8 cellular contexts compared by ENCODE assay signal in the genomic region with DNA sequence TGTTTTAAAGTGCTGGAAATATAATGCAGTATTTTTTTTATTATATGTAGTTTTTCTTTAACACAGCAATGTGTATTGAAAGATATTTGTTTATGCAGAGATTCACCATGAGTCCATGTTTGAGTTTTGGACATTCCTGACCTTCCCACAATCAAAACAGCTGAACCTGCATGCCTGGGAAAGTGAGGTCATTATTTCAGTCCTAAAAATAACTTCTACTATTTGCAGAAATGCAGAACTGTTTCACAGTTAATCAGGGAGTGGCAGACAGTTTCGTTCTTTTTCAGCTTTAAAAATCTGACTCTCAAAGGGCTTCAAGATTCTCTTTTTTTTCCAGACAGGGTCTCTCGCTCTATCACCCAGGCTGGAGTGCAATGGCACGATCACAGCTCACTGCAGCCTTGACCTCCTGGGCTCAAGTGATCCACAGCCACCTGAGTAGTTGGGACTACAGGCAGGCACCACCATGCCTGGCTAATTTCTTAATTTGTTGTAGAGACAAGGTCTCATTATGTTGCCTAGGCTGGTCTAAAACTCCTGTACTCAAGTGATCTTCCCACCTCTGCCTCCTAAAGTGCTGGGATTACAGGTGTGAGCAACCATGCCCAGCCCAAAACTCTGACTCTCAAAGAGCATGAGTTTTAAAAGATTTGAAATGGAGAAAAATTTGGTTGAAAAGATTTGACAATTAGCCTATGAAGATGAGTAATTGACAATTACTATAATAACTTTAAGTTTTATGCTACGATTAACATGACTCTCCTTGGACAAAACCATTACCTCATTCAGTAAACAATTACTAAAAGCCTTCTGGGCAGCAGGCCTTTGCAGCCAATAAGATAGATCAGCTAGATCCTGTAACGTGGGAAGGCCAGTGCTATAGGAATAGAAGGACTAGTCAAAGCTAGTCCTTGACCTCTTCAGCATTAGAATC. TPM values are rescaled to one million over a fixed set of nuclear protein-coding genes. Genes with fewer than 3 reads are reported as not detected.
A peak's percentile ranks its signal among the peaks of the same experiment; 100 is the strongest.
DNase-seq lines count a peak whose midpoint lies in the region; ATAC-seq and TF ChIP-seq lines count a peak whose summit lies in the region.

No MANE protein-coding gene starts in this region.

- TF ChIP-seq CTCF in WI38 (IDR thresholded peaks at IDR 0.05; ENCODE audit: low read depth, low read length): no peak
- no peak for TF ChIP-seq CTCF in right atrium auricular region (IDR thresholded peaks at IDR 0.05)
- TF ChIP-seq CTCF in thoracic aorta (IDR thresholded peaks at IDR 0.05): no peak

- H3K27me3 Mint-ChIP-seq in activated CD4-positive, alpha-beta T cell treated with anti-CD3 and anti-CD28 coated beads, Interleukin-2, amount 10 ng/mL, durations not matched to agents 24 days and 14 days: no peaks in the 10 kb centered on the region

- H3K4me3 ChIP-seq in WI38 (ENCODE audit: low read depth, low read length): 0 out of 2 replicates have a peak overlapping the region, but pooled peaks have one; percentile 21
- H3K4me3 ChIP-seq in right atrium auricular region: peak overlapping the region in 1 of 2 donors; percentile 50
- H3K4me3 ChIP-seq in thoracic aorta: peak overlapping the region; percentile 42

- ATAC-seq in thoracic aorta (ENCODE audit: insufficient number of reproducible peaks, low FRiP score, low read depth) (peak; percentile 40), GM18498 (IDR thresholded peaks at IDR 0.05; ENCODE audit: unreplicated experiment) (no peak), GM21390 (IDR thresholded peaks at IDR 0.05; ENCODE audit: unreplicated experiment) (no peak), GM21447 (IDR thresholded peaks at IDR 0.05; ENCODE audit: unreplicated experiment) (no peak)

- peaks cover 58% of the 10 kb centered on the region for H3K36me3 Mint-ChIP-seq in activated CD4-positive, alpha-beta T cell treated with anti-CD3 and anti-CD28 coated beads, Interleukin-2, amount 10 ng/mL, durations not matched to agents 24 days and 14 days (ENCODE audit: low read depth)

- H3K4me3 Mint-ChIP-seq in activated CD4-positive, alpha-beta T cell treated with anti-CD3 and anti-CD28 coated beads, Interleukin-2, amount 10 ng/mL, durations not matched to agents 24 days and 14 days: no peak overlapping the region

- peaks cover 68% of the 10 kb centered on the region for H3K36me3 ChIP-seq in right atrium auricular region
- H3K36me3 ChIP-seq in thoracic aorta: peaks cover 47% of the 10 kb centered on the region

- H3K4me1 Mint-ChIP-seq in activated CD4-positive, alpha-beta T cell treated with anti-CD3 and anti-CD28 coated beads, Interleukin-2, amount 10 ng/mL, durations not matched to agents 24 days and 14 days: peaks cover 66% of the 10 kb centered on the region

- intact Hi-C loops in activated CD4-positive, alpha-beta T cell treated with anti-CD3 and anti-CD28 coated beads, Interleukin-2, amount 10 ng/mL, durations not matched to agents 24 days and 14 days (cut with micrococcal nuclease): no loop called here

- no peaks in the 10 kb centered on the region for H3K27me3 ChIP-seq in right atrium auricular region
- H3K27me3 ChIP-seq in thoracic aorta (replicated peaks; ENCODE audit: insufficient read depth): no peaks in the 10 kb centered on the region

- no peak for DNase-seq in activated CD4-positive, alpha-beta T cell treated with anti-CD3 and anti-CD28 coated beads, Interleukin-2, amount 10 ng/mL, durations not matched to agents 24 days and 14 days
- no peak for DNase-seq in activated CD4-positive, alpha-beta T cell treated with anti-CD3 and anti-CD28 coated beads for 48 hours
- DNase-seq in right atrium auricular region (ENCODE audit: low spot score): no peak
- DNase-seq in thoracic aorta (ENCODE audit: low spot score): no peak

- H3K9me3 ChIP-seq in right atrium auricular region (no peaks in the 10 kb centered on the region), thoracic aorta (no peaks in the 10 kb centered on the region)

- no peaks in the 10 kb centered on the region for H3K9me3 Mint-ChIP-seq in activated CD4-positive, alpha-beta T cell treated with anti-CD3 and anti-CD28 coated beads, Interleukin-2, amount 10 ng/mL, durations not matched to agents 24 days and 14 days

- H3K27ac ChIP-seq in right atrium auricular region: peak overlapping the region; percentile 52 to 99
- peak overlapping the region; percentile 99 to 100 for H3K27ac ChIP-seq in thoracic aorta

- H3K27ac Mint-ChIP-seq in activated CD4-positive, alpha-beta T cell treated with anti-CD3 and anti-CD28 coated beads, Interleukin-2, amount 10 ng/mL, durations not matched to agents 24 days and 14 days: peak overlapping the region; percentile 86

- H3K4me1 ChIP-seq in right atrium auricular region: peaks cover 0 to 70% of the 10 kb centered on the region in 2 donors
- peaks cover 42 to 76% of the 10 kb centered on the region in 2 donors for H3K4me1 ChIP-seq in thoracic aorta (ENCODE audit: control insufficient read depth in 1 of 2, low read depth in 2 of 2)

RNA-seq across cellular contexts. Expression of a gene that starts 5.0 kb away (rescaled TPM):
- total RNA-seq in activated CD4-positive, alpha-beta T cell treated with anti-CD3 and anti-CD28 coated beads, Interleukin-2, amount 10 ng/mL, durations not matched to agents 24 days and 14 days: 239 and 245 TPM in 2 replicates
- 100 to 1,000 TPM; 180 to 231 TPM for total RNA-seq in right atrium auricular region
- total RNA-seq in thoracic aorta: 100 to 1,000 TPM; 208 to 328 TPM

RNA-seq across cellular contexts. Expression of a gene that starts 9.4 kb away (rescaled TPM):
- total RNA-seq in activated CD4-positive, alpha-beta T cell treated with anti-CD3 and anti-CD28 coated beads, Interleukin-2, amount 10 ng/mL, durations not matched to agents 24 days and 14 days: 337 and 340 TPM in 2 replicates
- 1,000 to 10,000 TPM; 1,108 to 5,712 TPM for total RNA-seq in right atrium auricular region
- 100 to 1,000 TPM; 451 to 800 TPM for total RNA-seq in thoracic aorta

RNA-seq across cellular contexts. Expression of a gene that starts 37.2 kb away (rescaled TPM):
- 0.75 and 1.3 TPM in 2 replicates for total RNA-seq in activated CD4-positive, alpha-beta T cell treated with anti-CD3 and anti-CD28 coated beads, Interleukin-2, amount 10 ng/mL, durations not matched to agents 24 days and 14 days
- 100 to 1,000 TPM; 357 to 410 TPM for total RNA-seq in right atrium auricular region
- total RNA-seq in thoracic aorta: 10 to 100 TPM; 16.1 to 27.2 TPM

Comparison
In these comparisons a context has a peak if more than half of its experiments do, and no peak if none do; other contexts are left out.
1. RNA of a gene that starts 37.2 kb away (total RNA-seq): 357 to 410 TPM in right atrium auricular region; 16.1 to 27.2 TPM in thoracic aorta and 0.75 to 1.3 TPM in activated CD4-positive, alpha-beta T cell treated with anti-CD3 and anti-CD28 coated beads, Interleukin-2, amount 10 ng/mL, durations not matched to agents 24 days and 14 days; every median in the first group is over 10 times any median in the second.